ENCODE assay signal across 31 cellular contexts in the genomic region with DNA sequence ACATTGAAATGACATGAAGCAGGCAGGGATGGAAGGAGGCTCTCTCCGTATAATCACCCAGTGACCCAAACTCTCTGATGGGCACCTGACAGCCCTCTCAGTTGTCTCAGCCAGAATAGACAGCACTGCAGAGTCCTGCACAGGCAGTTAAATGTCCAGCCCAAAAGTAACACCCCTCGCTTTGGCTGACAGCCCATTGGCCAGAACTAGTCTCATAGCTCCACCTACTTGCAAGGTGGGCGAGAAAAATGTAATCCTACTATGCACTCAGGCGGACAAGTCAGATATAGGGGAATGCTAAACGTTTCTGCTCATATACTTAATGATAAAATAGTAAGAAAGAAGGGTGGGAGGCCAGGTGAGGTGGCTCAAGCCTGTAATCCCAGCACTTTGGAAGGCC.
"Had no signal": no experiment of that assay in that cellular context is flagged by ENCODE, and none has a peak within 500 bp of the region (broad histone marks: within the 10 kb centered on the region; RNA-seq: fewer than 3 reads in every experiment).

No MANE protein-coding gene starts in this region.

- H3K27me3 ChIP-seq: adrenal gland, body of pancreas, brain microvascular endothelial cell, breast epithelium had no signal

- H3K36me3 ChIP-seq: adrenal gland, brain microvascular endothelial cell, breast epithelium had no signal

- H3K27ac ChIP-seq: adrenal gland, body of pancreas, brain microvascular endothelial cell, breast epithelium, VCaP had no signal

- H3K4me3 ChIP-seq: adrenal gland, body of pancreas, breast epithelium had no signal

- ATAC-seq: activated CD8-positive, alpha-beta T cell treated with anti-CD3 and anti-CD28 coated beads for 36 hours; activated naive CD4-positive, alpha-beta T cell treated with anti-CD3 and anti-CD28 coated beads, Interleukin-2, amount 50 U/mL, for 72 hours; activated T-cell treated with anti-CD3 and anti-CD28 coated beads, Interleukin-2, amount 50 U/mL, for 4 hours; activated T-cell treated with anti-CD3 and anti-CD28 coated beads, Interleukin-2, amount 50 U/mL, for 72 hours; activated T-helper 17 cell treated with anti-CD3 and anti-CD28 coated beads, Interleukin-2, amount 50 U/mL, for 72 hours; body of pancreas had no signal

- H3K4me1 ChIP-seq: adrenal gland, body of pancreas, breast epithelium had no signal

- DNase-seq: activated B cell treated with CpG ODN at 0.5 μM for 24 hours; activated CD4-positive, alpha-beta memory T cell treated with anti-CD3 and anti-CD28 coated beads for 36 hours; activated CD4-positive, alpha-beta T cell treated with anti-CD3 and anti-CD28 coated beads for 4 hours; activated CD4-positive, alpha-beta T cell treated with anti-CD3 and anti-CD28 coated beads, Interleukin-2, amount 10 ng/mL, durations not matched to agents 24 days and 14 days; activated CD4-positive, alpha-beta T cell treated with anti-CD3 and anti-CD28 coated beads, Interleukin-2, amount 50 U/mL, for 1 hour; activated CD4-positive, alpha-beta T cell treated with anti-CD3 and anti-CD28 coated beads, Interleukin-2, amount 50 U/mL, for 4 hours; activated CD4-positive, CD25-positive, alpha-beta regulatory T cell treated with anti-CD3 and anti-CD28 coated beads, Interleukin-2, amount 50 U/mL, for 72 hours; activated CD8-positive, alpha-beta memory T cell treated with anti-CD3 and anti-CD28 coated beads, Interleukin-2, amount 50 U/mL, for 4 hours; activated CD8-positive, alpha-beta T cell treated with anti-CD3 and anti-CD28 coated beads for 36 hours; activated effector memory CD4-positive, alpha-beta T cell treated with anti-CD3 and anti-CD28 coated beads, Interleukin-2, amount 50 U/mL, for 16 hours; activated gamma-delta T cell treated with Interleukin-2 at 50 U/mL for 16 hours; activated naive CD4-positive, alpha-beta T cell; activated naive CD4-positive, alpha-beta T cell treated with anti-CD3 and anti-CD28 coated beads for 36 hours; activated naive CD4-positive, alpha-beta T cell treated with anti-CD3 and anti-CD28 coated beads, Interleukin-2, amount 50 U/mL, for 16 hours; activated naive CD8-positive, alpha-beta T cell treated with anti-CD3 and anti-CD28 coated beads for 36 hours; activated T-cell treated with anti-CD3 and anti-CD28 coated beads for 4 hours; activated T-cell treated with anti-CD3 and anti-CD28 coated beads, Interleukin-2, amount 50 U/mL, for 1 hour; activated T-cell treated with anti-CD3 and anti-CD28 coated beads, Interleukin-2, amount 50 U/mL, for 4 hours; activated T-cell treated with anti-CD3 and anti-CD28 coated beads, Interleukin-2, amount 50 U/mL, for 72 hours; adrenal gland; amniotic stem cell; aorta; body of pancreas; brain microvascular endothelial cell; central memory CD4-positive, alpha-beta T cell; T-helper 2 cell; T-helper 9 cell had no signal

- H3K9me3 ChIP-seq: adrenal gland, body of pancreas, breast epithelium had no signal
